23 cellular contexts compared by ENCODE assay signal in genomic region chr4:102447413-102447812, GRCh38. TPM values are rescaled to one million over a fixed set of nuclear protein-coding genes. Genes with fewer than 3 reads are reported as not detected.
DNase-seq lines count a peak whose midpoint lies in the region; ATAC-seq lines count a peak whose summit lies in the region.
"Had no signal": no experiment of that assay in that cellular context is flagged by ENCODE, and none has a peak within 500 bp of the region (broad histone marks: within the 10 kb centered on the region; RNA-seq: fewer than 3 reads in every experiment).

No MANE protein-coding gene starts in this region.

- CTCF ChIA-PET in activated CD8-positive, alpha-beta memory T cell treated with anti-CD3 and anti-CD28 coated beads, Interleukin-2, amount 10 ng/mL, durations not matched to agents 7 days and 5 days (lab: Charles Lee), result interaction anchor here (0.9 to 2.2 kb wide), 9 partner anchors 16 to 648 kb away, joined by 3 to 15 read pairs (median 4); partner anchors contain the start of gene NFKB1
- CTCF ChIA-PET in T-cell (lab: Charles Lee), result interaction anchor here (0.5 to 2.0 kb wide), 10 partner anchors 16 to 647 kb away, joined by 3 to 14 read pairs (median 4); no protein-coding TSS in a partner anchor
- CTCF ChIA-PET in naive thymus-derived CD4-positive, alpha-beta T cell (lab: Charles Lee), result interaction anchor here (0.6 to 3.0 kb wide), 6 partner anchors 19 to 377 kb away, joined by 3 to 32 read pairs (median 6); no protein-coding TSS in a partner anchor

- H3K9me3 Mint-ChIP-seq in activated CD8-positive, alpha-beta memory T cell treated with anti-CD3 and anti-CD28 coated beads, Interleukin-2, amount 10 ng/mL, durations not matched to agents 7 days and 5 days (ENCODE audit: low read depth), result no peaks in the 10 kb centered on the region
- H3K9me3 Mint-ChIP-seq in T-cell, result no peaks in the 10 kb centered on the region
- no peaks in the 10 kb centered on the region for H3K9me3 Mint-ChIP-seq in naive thymus-derived CD4-positive, alpha-beta T cell
- H3K9me3 Mint-ChIP-seq: activated naive CD4-positive, alpha-beta T cell treated with anti-CD3 and anti-CD28 coated beads, Interleukin-2, amount 50 U/mL, for 24 hours had no signal

- H3K27ac ChIP-seq in naive thymus-derived CD4-positive, alpha-beta T cell (ENCODE audit: low read depth, low read length), result no peak overlapping the region
- H3K27ac ChIP-seq: A549, C4-2B, HL-60, left lung, neutrophil, vagina had no signal

- DNase-seq in activated CD8-positive, alpha-beta memory T cell treated with anti-CD3 and anti-CD28 coated beads, Interleukin-2, amount 10 ng/mL, durations not matched to agents 7 days and 5 days, result peak; percentile 52
- no peak for DNase-seq in activated CD8-positive, alpha-beta memory T cell treated with anti-CD3 and anti-CD28 coated beads, Interleukin-2, amount 50 U/mL, for 48 hours
- DNase-seq in T-cell, result no peak
- DNase-seq in naive thymus-derived CD4-positive, alpha-beta T cell, result no peak
- no peak for DNase-seq in kidney tubule cell (ENCODE audit: low spot score)
- DNase-seq in NCI-H146 treated with DMSO at 0.1 percent for 48 hours (lab: John Stamatoyannopoulos, UW; ENCODE audit: unreplicated experiment), result no peak
- DNase-seq in NCI-H345 (lab: John Stamatoyannopoulos, UW), result no peak
- DNase-seq: DMS153; head of caudate nucleus; IMR-90; left lung; mucosa of descending colon; NCI-H1930; NCI-H446 treated with DMSO at 0.1 percent for 48 hours; stimulated activated CD4-positive, alpha-beta T cell treated with anti-CD3 and anti-CD28 coated beads, Interleukin-4, amount 100 ng/mL, for 4 hours had no signal

- H3K4me1 Mint-ChIP-seq in activated CD8-positive, alpha-beta memory T cell treated with anti-CD3 and anti-CD28 coated beads, Interleukin-2, amount 10 ng/mL, durations not matched to agents 7 days and 5 days, result peaks cover 33% of the 10 kb centered on the region
- peaks cover 9 to 17% (median 16%) of the 10 kb centered on the region in 3 donors for H3K4me1 Mint-ChIP-seq in T-cell
- H3K4me1 Mint-ChIP-seq in naive thymus-derived CD4-positive, alpha-beta T cell, result peaks cover 2 to 39% (median 9%) of the 10 kb centered on the region in 7 donors

- ATAC-seq in activated CD8-positive, alpha-beta memory T cell treated with anti-CD3 and anti-CD28 coated beads, Interleukin-2, amount 10 ng/mL, durations not matched to agents 7 days and 5 days, result peak; percentile 74
- ATAC-seq in GM21423 (IDR thresholded peaks at IDR 0.05; ENCODE audit: unreplicated experiment) (peak; percentile 56), T-cell (replicated peaks in 1 of 4) (peak in 3 of 4 experiments; percentile 32 to 49 (median 38))
- ATAC-seq in naive thymus-derived CD4-positive, alpha-beta T cell, result peak; percentile 36
- ATAC-seq: A549, left lung, mucosa of descending colon, SK-N-SH treated with all-trans-retinoic acid at 6 μM for 48 hours had no signal

- H3K36me3 Mint-ChIP-seq in activated CD8-positive, alpha-beta memory T cell treated with anti-CD3 and anti-CD28 coated beads, Interleukin-2, amount 10 ng/mL, durations not matched to agents 7 days and 5 days, result no peaks in the 10 kb centered on the region
- H3K36me3 Mint-ChIP-seq in T-cell, result no peaks in the 10 kb centered on the region
- no peaks in the 10 kb centered on the region for H3K36me3 Mint-ChIP-seq in naive thymus-derived CD4-positive, alpha-beta T cell
- H3K36me3 Mint-ChIP-seq: activated naive CD4-positive, alpha-beta T cell treated with anti-CD3 and anti-CD28 coated beads, Interleukin-2, amount 50 U/mL, for 24 hours had no signal

- intact Hi-C loops in naive thymus-derived CD4-positive, alpha-beta T cell (cut with micrococcal nuclease), result loop anchor here (1.0 to 5.0 kb wide), 4 partner anchors 16 to 380 kb away; partner anchors contain the start of genes UBE2D3 (in 2 of the 2) and SLC39A8 (in 1 of the 2)

- no peaks in the 10 kb centered on the region for H3K36me3 ChIP-seq in naive thymus-derived CD4-positive, alpha-beta T cell (ENCODE audit: control insufficient read depth in 2 of 3, insufficient read depth in 3 of 3, low read length in 3 of 3)
- H3K36me3 ChIP-seq: left lung, neutrophil, vagina had no signal

- H3K27ac Mint-ChIP-seq in activated CD8-positive, alpha-beta memory T cell treated with anti-CD3 and anti-CD28 coated beads, Interleukin-2, amount 10 ng/mL, durations not matched to agents 7 days and 5 days, result peak overlapping the region; percentile 64
- peak overlapping the region in 1 of 2 donors; percentile 55 for H3K27ac Mint-ChIP-seq in T-cell
- H3K27ac Mint-ChIP-seq in naive thymus-derived CD4-positive, alpha-beta T cell, result peak overlapping the region in 1 of 9 donors; percentile 82
- H3K27ac Mint-ChIP-seq: activated naive CD4-positive, alpha-beta T cell treated with anti-CD3 and anti-CD28 coated beads, Interleukin-2, amount 50 U/mL, for 24 hours had no signal

- no peaks in the 10 kb centered on the region for H3K4me1 ChIP-seq in naive thymus-derived CD4-positive, alpha-beta T cell (ENCODE audit: control insufficient read depth in 2 of 2, insufficient read depth in 2 of 2, low read length in 2 of 2)
- H3K4me1 ChIP-seq: left lung, vagina had no signal

- H3K9me3 ChIP-seq in naive thymus-derived CD4-positive, alpha-beta T cell (ENCODE audit: control insufficient read depth in 2 of 3, low read length in 3 of 3), result no peaks in the 10 kb centered on the region
- H3K9me3 ChIP-seq: A549, left lung, mucosa of descending colon, neutrophil, vagina had no signal

- no peak overlapping the region for H3K4me3 ChIP-seq in naive thymus-derived CD4-positive, alpha-beta T cell (ENCODE audit: low read length)
- H3K4me3 ChIP-seq: A549, left lung, mucosa of descending colon, vagina had no signal

- no peaks in the 10 kb centered on the region for H3K27me3 ChIP-seq in naive thymus-derived CD4-positive, alpha-beta T cell (ENCODE audit: control insufficient read depth in 2 of 2, insufficient read depth in 2 of 2, low read length in 2 of 2)
- H3K27me3 ChIP-seq: left lung, neutrophil, vagina had no signal

- peak overlapping the region; percentile 7 for H3K4me3 Mint-ChIP-seq in activated CD8-positive, alpha-beta memory T cell treated with anti-CD3 and anti-CD28 coated beads, Interleukin-2, amount 10 ng/mL, durations not matched to agents 7 days and 5 days
- H3K4me3 Mint-ChIP-seq in T-cell, result no peak overlapping the region
- peak overlapping the region in 1 of 10 donors; percentile 67 for H3K4me3 Mint-ChIP-seq in naive thymus-derived CD4-positive, alpha-beta T cell
- H3K4me3 Mint-ChIP-seq: activated naive CD4-positive, alpha-beta T cell treated with anti-CD3 and anti-CD28 coated beads, Interleukin-2, amount 50 U/mL, for 24 hours had no signal

- no peaks in the 10 kb centered on the region for H3K27me3 Mint-ChIP-seq in activated CD8-positive, alpha-beta memory T cell treated with anti-CD3 and anti-CD28 coated beads, Interleukin-2, amount 10 ng/mL, durations not matched to agents 7 days and 5 days
- peaks cover 0 to 1% of the 10 kb centered on the region in 2 donors for H3K27me3 Mint-ChIP-seq in T-cell
- no peaks in the 10 kb centered on the region for H3K27me3 Mint-ChIP-seq in naive thymus-derived CD4-positive, alpha-beta T cell
- H3K27me3 Mint-ChIP-seq: activated naive CD4-positive, alpha-beta T cell treated with anti-CD3 and anti-CD28 coated beads, Interleukin-2, amount 50 U/mL, for 24 hours had no signal

- POLR2A ChIA-PET in T-cell (lab: Charles Lee), result no interaction called here
- POLR2A ChIA-PET in naive thymus-derived CD4-positive, alpha-beta T cell (lab: Charles Lee), result no interaction called here

RNA-seq across cellular contexts. Expression of gene NFKB1, which starts 53.7 kb away (rescaled TPM):
- total RNA-seq in activated CD8-positive, alpha-beta memory T cell treated with anti-CD3 and anti-CD28 coated beads, Interleukin-2, amount 10 ng/mL, durations not matched to agents 7 days and 5 days, result 100 to 1,000 TPM in 1 of 2 experiments, 10 to 100 TPM in 1; 92.3 to 110 TPM
- total RNA-seq in T-cell, result 100 to 1,000 TPM in 2 of 5 donors, 10 to 100 TPM in 3; 83.0 to 185 (median 92.1) TPM
- total RNA-seq in naive thymus-derived CD4-positive, alpha-beta T cell, result 100 to 1,000 TPM in 3 of 5 experiments, 10 to 100 TPM in 2; 80.9 to 167 (median 136) TPM
- polyA plus RNA-seq in naive thymus-derived CD4-positive, alpha-beta T cell, result 10 to 100 TPM; 18.2 to 33.2 TPM
